19 cellular contexts compared by ENCODE assay signal in the genomic region with DNA sequence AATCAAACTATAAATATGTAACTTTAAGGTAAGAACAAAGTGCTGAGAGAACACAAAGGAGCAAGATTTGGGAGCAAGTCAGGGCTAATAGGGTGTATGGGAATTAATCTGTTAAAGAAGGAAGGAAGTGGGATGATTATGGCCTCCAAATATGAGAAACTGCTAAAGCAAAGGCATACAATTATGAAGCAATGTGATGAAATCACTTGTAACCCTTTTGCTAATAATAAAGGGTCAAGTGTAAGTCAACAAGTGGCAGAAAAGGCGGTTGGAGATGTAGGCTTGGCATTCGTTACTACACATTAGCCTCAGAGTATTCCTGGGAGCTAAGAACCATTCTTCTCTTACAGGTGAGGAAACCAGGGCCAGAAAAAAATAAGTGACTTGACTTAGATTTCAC.
"Had no signal": no experiment of that assay in that cellular context is flagged by ENCODE, and none has a peak within 500 bp of the region (broad histone marks: within the 10 kb centered on the region; RNA-seq: fewer than 3 reads in every experiment).

No MANE protein-coding gene starts in this region.

- H3K4me1 Mint-ChIP-seq: activated CD4-positive, alpha-beta T cell treated with anti-CD3 and anti-CD28 coated beads for 36 hours; neural crest cell had no signal

- H3K9me3 Mint-ChIP-seq: neural crest cell had no signal

- H3K4me3 ChIP-seq: left ventricle myocardium inferior, pancreas, testis had no signal

- H3K36me3 ChIP-seq: left ventricle myocardium inferior, pancreas, WERI-Rb-1 had no signal

- H3K4me1 ChIP-seq: left ventricle myocardium inferior, pancreas, testis had no signal

- H3K4me3 Mint-ChIP-seq: activated CD4-positive, alpha-beta T cell treated with anti-CD3 and anti-CD28 coated beads for 36 hours; activated CD8-positive, alpha-beta T cell treated with anti-CD3 and anti-CD28 coated beads for 36 hours; activated T-helper 1 cell treated with anti-CD3 and anti-CD28 coated beads, Interleukin-12 subunit alpha, Interleukin-12 subunit beta, Interleukin-2, Interleukin-4 antibody, amounts not matched to agents 30 ng/mL and 10 ng/mL and 1 ng/mL, durations not matched to agents 14 hours and 24 hours and 36 hours; neural crest cell had no signal

- DNase-seq: activated CD4-positive, alpha-beta T cell treated with anti-CD3 and anti-CD28 coated beads for 36 hours; activated CD8-positive, alpha-beta memory T cell treated with anti-CD3 and anti-CD28 coated beads, Interleukin-2, amount 50 U/mL, for 48 hours; activated CD8-positive, alpha-beta T cell treated with anti-CD3 and anti-CD28 coated beads for 36 hours; activated naive CD4-positive, alpha-beta T cell treated with Interleukin-2 at 50 U/mL for 16 hours; dermis blood vessel endothelial cell; foreskin melanocyte; head of caudate nucleus; islet precursor cell; left ventricle myocardium inferior; pancreas; stimulated activated CD4-positive, alpha-beta T cell treated with anti-CD3 and anti-CD28 coated beads, Interleukin-4, amount 100 ng/mL, for 1 hour; stimulated activated CD8-positive, alpha-beta memory T cell treated with anti-CD3 and anti-CD28 coated beads, Interleukin-4, amount 100 ng/mL, for 48 hours; stimulated activated naive CD8-positive, alpha-beta T cell treated with anti-CD3 and anti-CD28 coated beads, Interleukin-15, Interleukin-2, amounts not matched to agents 100 U/mL and 50 U/mL, for 24 hours; T-helper 1 cell; testis; WERI-Rb-1 had no signal

- H3K27ac Mint-ChIP-seq: activated CD4-positive, alpha-beta T cell treated with anti-CD3 and anti-CD28 coated beads for 36 hours; activated CD8-positive, alpha-beta T cell treated with anti-CD3 and anti-CD28 coated beads for 36 hours; activated T-helper 1 cell treated with anti-CD3 and anti-CD28 coated beads, Interleukin-12 subunit alpha, Interleukin-12 subunit beta, Interleukin-2, Interleukin-4 antibody, amounts not matched to agents 30 ng/mL and 10 ng/mL and 1 ng/mL, durations not matched to agents 14 hours and 24 hours and 36 hours had no signal

- H3K27ac ChIP-seq: left ventricle myocardium inferior, pancreas, testis, WERI-Rb-1 had no signal

- H3K27me3 Mint-ChIP-seq: activated CD4-positive, alpha-beta T cell treated with anti-CD3 and anti-CD28 coated beads for 36 hours; activated CD8-positive, alpha-beta T cell treated with anti-CD3 and anti-CD28 coated beads for 36 hours had no signal

- ATAC-seq: activated CD4-positive, alpha-beta T cell treated with anti-CD3 and anti-CD28 coated beads for 36 hours; activated CD8-positive, alpha-beta T cell treated with anti-CD3 and anti-CD28 coated beads for 36 hours; esophagus mucosa; pancreas; stimulated activated naive CD8-positive, alpha-beta T cell treated with anti-CD3 and anti-CD28 coated beads, Interleukin-15, Interleukin-2, amounts not matched to agents 100 U/mL and 50 U/mL, for 24 hours had no signal

- H3K27me3 ChIP-seq: pancreas, testis had no signal
